In the genomic region with DNA sequence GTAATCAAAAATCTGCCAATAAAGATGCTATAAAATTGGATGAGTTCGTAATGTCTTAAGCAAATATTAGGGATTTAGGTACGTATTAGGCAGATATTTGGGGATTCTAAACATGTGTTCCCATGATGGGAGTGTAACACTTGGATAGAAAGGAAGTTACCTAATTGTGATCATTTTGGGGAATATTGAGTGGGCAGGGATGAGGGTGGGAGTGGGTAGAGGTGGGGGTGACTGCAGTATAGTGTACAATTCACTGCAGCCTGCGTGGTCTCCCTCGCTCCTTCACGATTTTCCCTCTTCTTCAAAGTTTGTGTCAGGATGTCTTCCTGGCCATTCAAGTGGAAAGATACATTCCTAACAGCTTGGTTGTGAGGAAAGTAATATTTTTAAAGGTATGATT, we compare ENCODE assay signal across 13 cellular contexts. TPM values are rescaled to one million over a fixed set of nuclear protein-coding genes. Genes with fewer than 3 reads are reported as not detected.
DNase-seq lines count a peak whose midpoint lies in the region; ATAC-seq and TF ChIP-seq lines count a peak whose summit lies in the region.
"Had no signal": no experiment of that assay in that cellular context is flagged by ENCODE, and none has a peak within 500 bp of the region (broad histone marks: within the 10 kb centered on the region; RNA-seq: fewer than 3 reads in every experiment).

No MANE protein-coding gene starts in this region.

- H3K9me3 ChIP-seq in mammary epithelial cell (replicated peaks; ENCODE audit: insufficient read depth, low read length), result no peaks in the 10 kb centered on the region
- H3K9me3 ChIP-seq in endocrine pancreas (ENCODE audit: control insufficient read depth, low read length), result no peaks in the 10 kb centered on the region
- H3K9me3 ChIP-seq: A549 had no signal

- H3K36me3 ChIP-seq in mammary epithelial cell (ENCODE audit: insufficient read depth, low read length) (no peaks in the 10 kb centered on the region), endocrine pancreas (ENCODE audit: control insufficient read depth, insufficient read depth, low read length) (no peaks in the 10 kb centered on the region)

- H3K9ac ChIP-seq in mammary epithelial cell (ENCODE audit: insufficient read depth, low read length), result no peak overlapping the region
- H3K9ac ChIP-seq in endocrine pancreas (ENCODE audit: control insufficient read depth, insufficient read depth, low read length), result no peak overlapping the region

- H2AFZ ChIP-seq in mammary epithelial cell (ENCODE audit: low read depth, low read length), result no peak overlapping the region

- no TSS peak for BruUV-seq in MCF 10A (replicated peaks; lab: Mats Ljungman, UMichigan)
- no TSS peak for BruUV-seq in mammary epithelial cell (replicated peaks; lab: Mats Ljungman, UMichigan)

- H3K27me3 ChIP-seq in mammary epithelial cell (ENCODE audit: insufficient read depth, low read length) (peaks cover 22% of the 10 kb centered on the region), endocrine pancreas (ENCODE audit: control insufficient read depth, insufficient read depth, low read length) (peaks cover 12% of the 10 kb centered on the region)

- no peak overlapping the region for H3K4me2 ChIP-seq in mammary epithelial cell (ENCODE audit: insufficient read depth, low read depth, low read length)

- H3K4me1 ChIP-seq in mammary epithelial cell (ENCODE audit: insufficient read depth, low read length) (peaks cover 11% of the 10 kb centered on the region), endocrine pancreas (ENCODE audit: control insufficient read depth, insufficient read depth, low read length) (no peaks in the 10 kb centered on the region)

- in situ Hi-C loops in mammary epithelial cell (cut with MboI; ENCODE audit: low sequenced_read_pairs in 2 of 2), result loop anchor here (25.0 kb wide), 2 partner anchors 889 to 939 kb away; no protein-coding TSS in a partner anchor

- H3K9me3 Mint-ChIP-seq in MCF 10A (ENCODE audit: unreplicated experiment) (no peaks in the 10 kb centered on the region), naive B cell (no peaks in the 10 kb centered on the region), type B pancreatic cell (no peaks in the 10 kb centered on the region)
- H3K9me3 Mint-ChIP-seq in activated CD4-positive, alpha-beta T cell treated with anti-CD3 and anti-CD28 coated beads for 36 hours (ENCODE audit: low read depth), result no peaks in the 10 kb centered on the region
- H3K9me3 Mint-ChIP-seq: activated CD4-positive, alpha-beta T cell treated with anti-CD3 and anti-CD28 coated beads, Interleukin-2, amount 10 ng/mL, durations not matched to agents 7 days and 5 days had no signal

- CTCF ChIA-PET in MCF 10A (lab: Yijun Ruan, JAX), result interaction anchor here (0.7 to 1.6 kb wide), 3 partner anchors 10 to 284 kb away, joined by 3 to 6 read pairs (median 3); no protein-coding TSS in a partner anchor
- CTCF ChIA-PET in mammary epithelial cell (lab: Charles Lee; ENCODE audit: low non-redundant PET), result no interaction called here
- CTCF ChIA-PET in activated CD4-positive, alpha-beta T cell treated with anti-CD3 and anti-CD28 coated beads for 36 hours (lab: Charles Lee), result interaction anchor here (1.3 kb wide), 1 partner anchor 20 kb away, joined by 3 read pairs; no protein-coding TSS in a partner anchor

- H3K4me3 Mint-ChIP-seq in MCF 10A (ENCODE audit: unreplicated experiment) (peak overlapping the region; percentile 80), naive B cell (peak overlapping the region in 5 of 8 donors; percentile 3 to 92 (median 83)), type B pancreatic cell (peak overlapping the region; percentile 99)
- no peak overlapping the region for H3K4me3 Mint-ChIP-seq in activated CD4-positive, alpha-beta T cell treated with anti-CD3 and anti-CD28 coated beads for 36 hours
- H3K4me3 Mint-ChIP-seq: activated CD4-positive, alpha-beta T cell treated with anti-CD3 and anti-CD28 coated beads, Interleukin-2, amount 10 ng/mL, durations not matched to agents 7 days and 5 days had no signal

- no peaks in the 10 kb centered on the region for H4K20me1 ChIP-seq in mammary epithelial cell (ENCODE audit: insufficient read depth, low read length)

- H3K36me3 Mint-ChIP-seq in MCF 10A (ENCODE audit: insufficient read depth, unreplicated experiment), result no peaks in the 10 kb centered on the region
- H3K36me3 Mint-ChIP-seq in naive B cell, result no peaks in the 10 kb centered on the region
- no peaks in the 10 kb centered on the region for H3K36me3 Mint-ChIP-seq in type B pancreatic cell
- no peaks in the 10 kb centered on the region for H3K36me3 Mint-ChIP-seq in activated CD4-positive, alpha-beta T cell treated with anti-CD3 and anti-CD28 coated beads for 36 hours (ENCODE audit: low read depth)

- no peaks in the 10 kb centered on the region for H3K79me2 ChIP-seq in mammary epithelial cell (ENCODE audit: insufficient read depth, low read length)

- POLR2A ChIA-PET in MCF 10A (lab: Yijun Ruan, JAX), result no interaction called here
- POLR2A ChIA-PET in activated CD4-positive, alpha-beta T cell treated with anti-CD3 and anti-CD28 coated beads for 36 hours (lab: Charles Lee), result no interaction called here

- DNase-seq in MCF 10A (ENCODE audit: unreplicated experiment) (no peak), mammary epithelial cell (no peak), naive B cell (no peak), type B pancreatic cell (ENCODE audit: extremely low spot score, unreplicated experiment) (no peak), NCI-H1092 treated with DMSO at 0.1 percent for 48 hours (lab: John Stamatoyannopoulos, UW) (no peak)
- DNase-seq in activated CD4-positive, alpha-beta T cell treated with anti-CD3 and anti-CD28 coated beads for 1 hour, result no peak
- DNase-seq in activated CD4-positive, alpha-beta T cell treated with anti-CD3 and anti-CD28 coated beads for 36 hours, result no peak
- DNase-seq: activated CD4-positive, alpha-beta T cell treated with anti-CD3 and anti-CD28 coated beads, Interleukin-2, amount 10 ng/mL, durations not matched to agents 7 days and 5 days; activated naive CD4-positive, alpha-beta T cell treated with Interleukin-2 at 50 U/mL for 16 hours; Kasumi-1; NCI-H510A had no signal

- no peak overlapping the region for H3K27ac Mint-ChIP-seq in MCF 10A (ENCODE audit: low read depth, unreplicated experiment)
- no peak overlapping the region for H3K27ac Mint-ChIP-seq in naive B cell
- peak overlapping the region; percentile 90 for H3K27ac Mint-ChIP-seq in type B pancreatic cell
- H3K27ac Mint-ChIP-seq in activated CD4-positive, alpha-beta T cell treated with anti-CD3 and anti-CD28 coated beads for 36 hours, result no peak overlapping the region
- H3K27ac Mint-ChIP-seq: activated CD4-positive, alpha-beta T cell treated with anti-CD3 and anti-CD28 coated beads, Interleukin-2, amount 10 ng/mL, durations not matched to agents 7 days and 5 days had no signal

- dilution Hi-C loops in mammary epithelial cell (cut with HindIII; ENCODE audit: low sequenced_read_pairs), result no loop called here

- H3K4me3 ChIP-seq in mammary epithelial cell (replicated peaks in 1 of 3; ENCODE audit: insufficient read depth in 1 of 3, low read depth in 2 of 3, low read length in 3 of 3) (no peak overlapping the region), endocrine pancreas (ENCODE audit: control insufficient read depth, insufficient read depth, low read length) (peak overlapping the region; percentile 29)

- H3K4me1 Mint-ChIP-seq in MCF 10A (ENCODE audit: insufficient read depth, unreplicated experiment) (no peaks in the 10 kb centered on the region), naive B cell (peaks cover 14 to 22% (median 16%) of the 10 kb centered on the region in 3 donors), type B pancreatic cell (ENCODE audit: unreplicated experiment) (peaks cover 12% of the 10 kb centered on the region)
- H3K4me1 Mint-ChIP-seq in activated CD4-positive, alpha-beta T cell treated with anti-CD3 and anti-CD28 coated beads for 36 hours, result peaks cover 8% of the 10 kb centered on the region

- H3K27ac ChIP-seq in mammary epithelial cell (ENCODE audit: insufficient read depth, low read depth, low read length), result no peak overlapping the region
- H3K27ac ChIP-seq: A549 had no signal

- intact Hi-C loops in MCF 10A (cut with micrococcal nuclease), result loop anchor here (10.0 kb wide), 1 partner anchor 102 kb away; no protein-coding TSS in a partner anchor
- intact Hi-C loops in mammary epithelial cell (cut with micrococcal nuclease), result no loop called here
- intact Hi-C loops in activated CD4-positive, alpha-beta T cell treated with anti-CD3 and anti-CD28 coated beads for 36 hours (cut with DNase I, micrococcal nuclease), result no loop called here

- 45% methylated on average over 5 of the region's 5 CpGs for WGBS in mammary epithelial cell (ENCODE audit: low coverage, missing lambda C conversion rate)

- H3K27me3 Mint-ChIP-seq in MCF 10A (ENCODE audit: insufficient read depth, unreplicated experiment), result peaks cover 81% of the 10 kb centered on the region
- peaks cover 36 to 53% (median 44%) of the 10 kb centered on the region in 3 donors for H3K27me3 Mint-ChIP-seq in naive B cell
- peaks cover 36% of the 10 kb centered on the region for H3K27me3 Mint-ChIP-seq in type B pancreatic cell
- H3K27me3 Mint-ChIP-seq in activated CD4-positive, alpha-beta T cell treated with anti-CD3 and anti-CD28 coated beads for 36 hours, result peaks cover 36% of the 10 kb centered on the region

- TF ChIP-seq CTCF in MCF 10A (IDR thresholded peaks at IDR 0.05; ENCODE audit: unreplicated experiment) (no peak), mammary epithelial cell (conservative IDR thresholded peaks at IDR 0.05 in 1 of 2, IDR thresholded peaks at IDR 0.05 in 1 of 2; ENCODE audit: extremely low read depth in 1 of 2, insufficient read depth in 1 of 2, low read depth in 1 of 2, low read length in 2 of 2) (no peak), type B pancreatic cell (conservative IDR thresholded peaks at IDR 0.05) (no peak)

- ATAC-seq in naive B cell (ENCODE audit: low read depth in 2 of 2), result no peak
- ATAC-seq in activated CD4-positive, alpha-beta T cell treated with anti-CD3 and anti-CD28 coated beads for 36 hours, result no peak

RNA-seq across cellular contexts. Expression of a gene that starts 1.3 kb away (rescaled TPM):
- total RNA-seq in MCF 10A (2022) (0.09 and 0.10 TPM in 2 replicates), mammary epithelial cell (1 to 10 TPM in 1 of 2 donors, under 1 TPM in 1; 0.45 to 2.2 TPM), type B pancreatic cell (ENCODE audit: low replicate concordance) (7.4 and 12.3 TPM in 2 replicates)
- polyA plus RNA-seq in mammary epithelial cell (0.03 TPM), naive B cell (ENCODE audit: low read depth in 6 of 6) (under 1 TPM in 1 of 6 donors, not detected in 5; 0.21 TPM)
- not detected for polyA minus RNA-seq in mammary epithelial cell
- not detected for total RNA-seq in activated CD4-positive, alpha-beta T cell treated with anti-CD3 and anti-CD28 coated beads for 36 hours
- total RNA-seq: activated CD4-positive, alpha-beta T cell treated with anti-CD3 and anti-CD28 coated beads, Interleukin-2, amount 10 ng/mL, durations not matched to agents 7 days and 5 days had no signal
- polyA plus RNA-seq: A549 had no signal
